Comparison of ENCODE assay signal across 8 cellular contexts in the genomic region with DNA sequence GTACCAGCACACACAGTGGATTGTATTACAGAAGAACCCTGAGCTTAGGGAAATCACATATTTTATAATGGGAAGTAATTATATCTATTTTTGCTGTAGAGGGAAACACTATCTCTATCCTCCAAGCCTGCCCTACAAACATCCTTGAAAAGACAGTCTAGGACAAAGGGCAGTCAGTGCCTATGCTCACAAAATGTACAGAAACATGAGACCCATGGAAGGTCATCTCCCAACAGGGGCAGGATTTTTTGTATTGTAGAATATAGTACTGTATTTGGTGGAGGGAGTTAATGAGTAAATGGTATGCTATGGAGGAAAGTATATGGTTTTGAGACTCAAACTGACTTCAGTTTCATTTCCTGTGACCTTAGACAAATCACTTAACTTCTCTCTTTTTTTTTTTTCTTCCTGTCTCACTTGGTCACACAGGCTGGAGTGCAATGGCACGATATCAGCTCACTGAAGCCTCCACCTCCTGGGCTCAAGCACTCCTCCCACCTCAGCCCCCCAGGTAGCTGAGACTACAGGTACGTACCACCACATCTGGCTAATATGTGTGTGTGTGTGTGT. TPM values are rescaled to one million over a fixed set of nuclear protein-coding genes. Genes with fewer than 3 reads are reported as not detected.
DNase-seq lines count a peak whose midpoint lies in the region; ATAC-seq lines count a peak whose summit lies in the region.

No MANE protein-coding gene starts in this region.

- intact Hi-C loops in activated CD4-positive, alpha-beta T cell treated with anti-CD3 and anti-CD28 coated beads, Interleukin-2, amount 10 ng/mL, durations not matched to agents 24 days and 14 days (cut with micrococcal nuclease), result no loop called here

- H3K9me3 Mint-ChIP-seq in activated CD4-positive, alpha-beta T cell treated with anti-CD3 and anti-CD28 coated beads, Interleukin-2, amount 10 ng/mL, durations not matched to agents 24 days and 14 days, result peaks cover 4% of the 10 kb centered on the region

- peak; percentile 59 for DNase-seq in CD1c-positive myeloid dendritic cell (ENCODE audit: extremely low spot score)
- peak; percentile 27 for DNase-seq in RPMI8226
- DNase-seq in NCI-H510A treated with DMSO at 0.1 percent for 48 hours (lab: John Stamatoyannopoulos, UW), result no peak
- no peak for DNase-seq in AG08396 (ENCODE audit: low spot score)
- no peak for DNase-seq in NCI-H1436 treated with DMSO at 0.1 percent for 48 hours (lab: John Stamatoyannopoulos, UW)
- DNase-seq in activated CD4-positive, alpha-beta T cell treated with anti-CD3 and anti-CD28 coated beads, Interleukin-2, amount 10 ng/mL, durations not matched to agents 24 days and 14 days, result no peak

- H3K4me3 Mint-ChIP-seq in activated CD4-positive, alpha-beta T cell treated with anti-CD3 and anti-CD28 coated beads, Interleukin-2, amount 10 ng/mL, durations not matched to agents 24 days and 14 days, result no peak overlapping the region

- peak; percentile 74 for ATAC-seq in GM19328 (IDR thresholded peaks at IDR 0.05; ENCODE audit: unreplicated experiment)
- ATAC-seq in HG02981 (IDR thresholded peaks at IDR 0.05; ENCODE audit: unreplicated experiment), result peak; percentile 92

- no peaks in the 10 kb centered on the region for H3K36me3 Mint-ChIP-seq in activated CD4-positive, alpha-beta T cell treated with anti-CD3 and anti-CD28 coated beads, Interleukin-2, amount 10 ng/mL, durations not matched to agents 24 days and 14 days (ENCODE audit: low read depth)

- no peaks in the 10 kb centered on the region for H3K27me3 Mint-ChIP-seq in activated CD4-positive, alpha-beta T cell treated with anti-CD3 and anti-CD28 coated beads, Interleukin-2, amount 10 ng/mL, durations not matched to agents 24 days and 14 days

- H3K4me1 Mint-ChIP-seq in activated CD4-positive, alpha-beta T cell treated with anti-CD3 and anti-CD28 coated beads, Interleukin-2, amount 10 ng/mL, durations not matched to agents 24 days and 14 days, result peaks cover 21% of the 10 kb centered on the region

- H3K27ac Mint-ChIP-seq in activated CD4-positive, alpha-beta T cell treated with anti-CD3 and anti-CD28 coated beads, Interleukin-2, amount 10 ng/mL, durations not matched to agents 24 days and 14 days, result no peak overlapping the region

RNA-seq across cellular contexts. Expression of a gene that starts 5.8 kb away (rescaled TPM):
- total RNA-seq in activated CD4-positive, alpha-beta T cell treated with anti-CD3 and anti-CD28 coated beads, Interleukin-2, amount 10 ng/mL, durations not matched to agents 24 days and 14 days, result 61.4 and 65.1 TPM in 2 replicates

Comparison
In these comparisons a context has a peak if more than half of its experiments do, and no peak if none do; other contexts are left out.
1. DNase-seq: peak in CD1c-positive myeloid dendritic cell (single experiment) and RPMI8226 (single experiment); none in NCI-H510A treated with DMSO at 0.1 percent for 48 hours (single experiment), AG08396 (single experiment), NCI-H1436 treated with DMSO at 0.1 percent for 48 hours (single experiment) and activated CD4-positive, alpha-beta T cell treated with anti-CD3 and anti-CD28 coated beads, Interleukin-2, amount 10 ng/mL, durations not matched to agents 24 days and 14 days (single experiment).